ENCODE assay signal across 33 cellular contexts in the genomic region with DNA sequence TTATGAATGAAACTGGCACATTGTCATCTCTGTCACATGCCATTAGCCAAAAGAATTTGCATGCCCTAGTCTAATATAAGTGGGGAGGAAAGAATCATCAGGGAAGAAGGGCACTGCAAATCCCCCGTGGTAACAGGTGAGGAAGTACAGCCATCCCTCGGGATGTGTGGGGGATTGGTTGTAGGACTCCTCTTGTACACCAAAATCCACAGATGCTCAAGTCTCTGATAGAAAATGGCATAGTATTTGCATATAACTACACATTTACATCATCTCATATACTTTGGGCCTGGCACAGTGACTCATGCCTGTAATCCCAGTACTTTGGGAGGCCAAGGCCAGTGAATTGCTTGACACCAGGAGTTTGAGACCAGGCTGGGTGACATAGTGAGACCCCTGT. TPM values are rescaled to one million over a fixed set of nuclear protein-coding genes. Genes with fewer than 3 reads are reported as not detected.
"Had no signal": no experiment of that assay in that cellular context is flagged by ENCODE, and none has a peak within 500 bp of the region (broad histone marks: within the 10 kb centered on the region; RNA-seq: fewer than 3 reads in every experiment).

No MANE protein-coding gene starts in this region.

- H3K4me3 Mint-ChIP-seq: activated CD4-positive, alpha-beta memory T cell treated with anti-CD3 and anti-CD28 coated beads for 36 hours; activated CD4-positive, alpha-beta T cell treated with anti-CD3 and anti-CD28 coated beads for 36 hours; activated CD4-positive, alpha-beta T cell treated with anti-CD3 and anti-CD28 coated beads, Interleukin-2, amount 10 ng/mL, durations not matched to agents 24 days and 14 days; activated CD8-positive, alpha-beta memory T cell treated with anti-CD3 and anti-CD28 coated beads, Interleukin-2, amount 10 ng/mL, durations not matched to agents 7 days and 5 days; activated CD8-positive, alpha-beta T cell treated with anti-CD3 and anti-CD28 coated beads, Interleukin-2, amount 10 ng/mL, durations not matched to agents 7 days and 5 days; activated naive CD8-positive, alpha-beta T cell; central memory CD8-positive, alpha-beta T cell; dendritic cell treated with granulocyte-macrophage colony-stimulating factor and Interleukin-4, amounts not matched to agents 40 ng/mL and 50 ng/mL, for 4 days; endodermal cell had no signal

- H3K36me3 ChIP-seq: brain microvascular endothelial cell, esophagus muscularis mucosa, gastrocnemius medialis, heart left ventricle, WERI-Rb-1 had no signal

- H3K4me1 Mint-ChIP-seq: activated CD4-positive, alpha-beta T cell treated with anti-CD3 and anti-CD28 coated beads for 36 hours; activated CD4-positive, alpha-beta T cell treated with anti-CD3 and anti-CD28 coated beads, Interleukin-2, amount 10 ng/mL, durations not matched to agents 24 days and 14 days; central memory CD8-positive, alpha-beta T cell had no signal

- H3K9me3 ChIP-seq: esophagus muscularis mucosa, gastrocnemius medialis, heart left ventricle had no signal

- H3K4me3 ChIP-seq: coronary artery, dorsolateral prefrontal cortex, esophagus muscularis mucosa, gastrocnemius medialis, heart left ventricle had no signal

- H3K9me3 Mint-ChIP-seq: activated CD4-positive, alpha-beta memory T cell treated with anti-CD3 and anti-CD28 coated beads for 36 hours; activated CD4-positive, alpha-beta T cell treated with anti-CD3 and anti-CD28 coated beads, Interleukin-2, amount 10 ng/mL, durations not matched to agents 24 days and 14 days; central memory CD8-positive, alpha-beta T cell; dendritic cell treated with granulocyte-macrophage colony-stimulating factor and Interleukin-4, amounts not matched to agents 40 ng/mL and 50 ng/mL, for 4 days; endodermal cell had no signal

- H3K27ac Mint-ChIP-seq: activated CD4-positive, alpha-beta memory T cell treated with anti-CD3 and anti-CD28 coated beads for 36 hours; activated CD4-positive, alpha-beta T cell treated with anti-CD3 and anti-CD28 coated beads for 36 hours; activated CD4-positive, alpha-beta T cell treated with anti-CD3 and anti-CD28 coated beads, Interleukin-2, amount 10 ng/mL, durations not matched to agents 24 days and 14 days; activated CD8-positive, alpha-beta memory T cell treated with anti-CD3 and anti-CD28 coated beads, Interleukin-2, amount 10 ng/mL, durations not matched to agents 7 days and 5 days; activated CD8-positive, alpha-beta T cell treated with anti-CD3 and anti-CD28 coated beads, Interleukin-2, amount 10 ng/mL, durations not matched to agents 7 days and 5 days; activated naive CD8-positive, alpha-beta T cell; dendritic cell treated with granulocyte-macrophage colony-stimulating factor and Interleukin-4, amounts not matched to agents 40 ng/mL and 50 ng/mL, for 4 days; endodermal cell had no signal

- DNase-seq: activated CD4-positive, alpha-beta memory T cell treated with anti-CD3 and anti-CD28 coated beads for 36 hours; activated CD4-positive, alpha-beta T cell treated with anti-CD3 and anti-CD28 coated beads for 36 hours; activated CD4-positive, alpha-beta T cell treated with anti-CD3 and anti-CD28 coated beads, Interleukin-2, amount 10 ng/mL, durations not matched to agents 24 days and 14 days; activated CD4-positive, CD25-positive, alpha-beta regulatory T cell; activated CD4-positive, CD25-positive, alpha-beta regulatory T cell treated with anti-CD3 and anti-CD28 coated beads, Interleukin-2, amount 50 U/mL, for 72 hours; activated CD8-positive, alpha-beta memory T cell treated with anti-CD3 and anti-CD28 coated beads, Interleukin-2, amount 10 ng/mL, durations not matched to agents 7 days and 5 days; activated CD8-positive, alpha-beta memory T cell treated with anti-CD3 and anti-CD28 coated beads, Interleukin-2, amount 50 U/mL, for 4 hours; activated CD8-positive, alpha-beta T cell treated with anti-CD3 and anti-CD28 coated beads, Interleukin-2, amount 10 ng/mL, durations not matched to agents 7 days and 5 days; activated gamma-delta T cell treated with Interleukin-2 at 50 U/mL for 16 hours; activated naive CD4-positive, alpha-beta T cell treated with anti-CD3 and anti-CD28 coated beads, Interleukin-2, amount 50 U/mL, for 16 hours; activated naive CD4-positive, alpha-beta T cell treated with Interleukin-2 at 50 U/mL for 16 hours; activated T-cell treated with anti-CD3 and anti-CD28 coated beads, Interleukin-2, amount 50 U/mL, for 1 hour; activated T-cell treated with anti-CD3 and anti-CD28 coated beads, Interleukin-2, amount 50 U/mL, for 48 hours; amniotic stem cell; anterior cingulate cortex; brain microvascular endothelial cell; dorsolateral prefrontal cortex; effector memory CD4-positive, alpha-beta T cell; endodermal cell; erythroblast; foreskin keratinocyte; gastrocnemius medialis; glutamatergic neuron; heart left ventricle; T-helper 2 cell; WERI-Rb-1 had no signal

- H3K27ac ChIP-seq: brain microvascular endothelial cell, coronary artery, dorsolateral prefrontal cortex, esophagus muscularis mucosa, foreskin keratinocyte, gastrocnemius medialis, heart left ventricle, WERI-Rb-1 had no signal

- H3K27me3 ChIP-seq: brain microvascular endothelial cell, dorsolateral prefrontal cortex, foreskin keratinocyte, gastrocnemius medialis, heart left ventricle had no signal

- H3K36me3 Mint-ChIP-seq: activated CD4-positive, alpha-beta memory T cell treated with anti-CD3 and anti-CD28 coated beads for 36 hours; activated CD8-positive, alpha-beta memory T cell treated with anti-CD3 and anti-CD28 coated beads, Interleukin-2, amount 10 ng/mL, durations not matched to agents 7 days and 5 days; activated naive CD8-positive, alpha-beta T cell had no signal

- ATAC-seq: activated CD4-positive, alpha-beta T cell treated with anti-CD3 and anti-CD28 coated beads for 36 hours; activated CD8-positive, alpha-beta memory T cell treated with anti-CD3 and anti-CD28 coated beads, Interleukin-2, amount 10 ng/mL, durations not matched to agents 7 days and 5 days; activated CD8-positive, alpha-beta T cell treated with anti-CD3 and anti-CD28 coated beads, Interleukin-2, amount 10 ng/mL, durations not matched to agents 7 days and 5 days; foreskin keratinocyte; gastrocnemius medialis; heart left ventricle had no signal

RNA-seq across cellular contexts. Expression of gene KIAA1549L, which starts 9.0 kb away (rescaled TPM):
- total RNA-seq: activated CD4-positive, alpha-beta memory T cell treated with anti-CD3 and anti-CD28 coated beads for 36 hours; activated CD4-positive, alpha-beta T cell treated with anti-CD3 and anti-CD28 coated beads for 36 hours; activated CD4-positive, alpha-beta T cell treated with anti-CD3 and anti-CD28 coated beads, Interleukin-2, amount 10 ng/mL, durations not matched to agents 24 days and 14 days; activated CD8-positive, alpha-beta memory T cell treated with anti-CD3 and anti-CD28 coated beads for 36 hours; activated CD8-positive, alpha-beta memory T cell treated with anti-CD3 and anti-CD28 coated beads, Interleukin-2, amount 10 ng/mL, durations not matched to agents 7 days and 5 days; activated CD8-positive, alpha-beta T cell treated with anti-CD3 and anti-CD28 coated beads, Interleukin-2, amount 10 ng/mL, durations not matched to agents 7 days and 5 days; T-helper 1 cell treated with Interleukin-12 subunit alpha and Interleukin-12 subunit beta and Interleukin-4 antibody, amounts not matched to agents 30 ng/mL and 1 ng/mL, for 36 hours had no signal
